ENCODE assay signal across 1 cellular context in the genomic region with DNA sequence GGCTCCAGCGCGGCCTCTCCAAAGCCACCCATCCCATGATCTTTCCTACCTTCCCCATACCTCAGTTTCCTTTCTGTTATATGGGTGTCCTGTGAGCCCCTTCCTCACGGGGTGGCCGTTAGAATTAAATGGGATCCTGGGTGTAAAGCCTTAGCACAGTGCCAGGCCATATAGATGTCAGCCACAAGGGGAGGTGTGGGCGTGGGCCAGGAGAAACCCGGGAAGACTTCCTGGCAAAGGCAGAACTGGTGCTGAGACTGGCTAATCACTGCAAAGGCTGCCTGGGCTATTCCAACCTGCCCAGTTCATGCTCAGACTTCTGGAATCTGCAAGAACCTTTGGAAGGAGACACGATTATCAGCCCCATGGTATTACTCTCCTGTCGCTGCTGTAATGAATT.
TF ChIP-seq lines count a peak whose summit lies in the region.

No MANE protein-coding gene starts in this region.

TF ChIP-seq in IMR-90, 13 proteins besides CTCF, POLR2A, EP300 and RAD21:
- TF ChIP-seq RCOR1 (IDR thresholded peaks at IDR 0.05; ENCODE audit: insufficient replicate concordance, low read length) (no peak), CHD1 (IDR thresholded peaks at IDR 0.05; ENCODE audit: low read depth, low read length) (no peak), SMC3 (IDR thresholded peaks at IDR 0.05; ENCODE audit: low read depth, low read length) (peak; percentile 16; the same call in 1 of the 2 replicates)
- TF ChIP-seq, protein P1, sequence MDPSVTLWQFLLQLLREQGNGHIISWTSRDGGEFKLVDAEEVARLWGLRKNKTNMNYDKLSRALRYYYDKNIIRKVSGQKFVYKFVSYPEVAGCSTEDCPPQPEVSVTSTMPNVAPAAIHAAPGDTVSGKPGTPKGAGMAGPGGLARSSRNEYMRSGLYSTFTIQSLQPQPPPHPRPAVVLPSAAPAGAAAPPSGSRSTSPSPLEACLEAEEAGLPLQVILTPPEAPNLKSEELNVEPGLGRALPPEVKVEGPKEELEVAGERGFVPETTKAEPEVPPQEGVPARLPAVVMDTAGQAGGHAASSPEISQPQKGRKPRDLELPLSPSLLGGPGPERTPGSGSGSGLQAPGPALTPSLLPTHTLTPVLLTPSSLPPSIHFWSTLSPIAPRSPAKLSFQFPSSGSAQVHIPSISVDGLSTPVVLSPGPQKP (IDR thresholded peaks at IDR 0.05; ENCODE audit: borderline replicate concordance, low read depth, low read length), result no peak
- TF ChIP-seq, protein P2, sequence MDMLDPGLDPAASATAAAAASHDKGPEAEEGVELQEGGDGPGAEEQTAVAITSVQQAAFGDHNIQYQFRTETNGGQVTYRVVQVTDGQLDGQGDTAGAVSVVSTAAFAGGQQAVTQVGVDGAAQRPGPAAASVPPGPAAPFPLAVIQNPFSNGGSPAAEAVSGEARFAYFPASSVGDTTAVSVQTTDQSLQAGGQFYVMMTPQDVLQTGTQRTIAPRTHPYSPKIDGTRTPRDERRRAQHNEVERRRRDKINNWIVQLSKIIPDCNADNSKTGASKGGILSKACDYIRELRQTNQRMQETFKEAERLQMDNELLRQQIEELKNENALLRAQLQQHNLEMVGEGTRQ (IDR thresholded peaks at IDR 0.05; ENCODE audit: low read depth, low read length), result no peak
